ENCODE assay signal across 11 cellular contexts in the genomic region with DNA sequence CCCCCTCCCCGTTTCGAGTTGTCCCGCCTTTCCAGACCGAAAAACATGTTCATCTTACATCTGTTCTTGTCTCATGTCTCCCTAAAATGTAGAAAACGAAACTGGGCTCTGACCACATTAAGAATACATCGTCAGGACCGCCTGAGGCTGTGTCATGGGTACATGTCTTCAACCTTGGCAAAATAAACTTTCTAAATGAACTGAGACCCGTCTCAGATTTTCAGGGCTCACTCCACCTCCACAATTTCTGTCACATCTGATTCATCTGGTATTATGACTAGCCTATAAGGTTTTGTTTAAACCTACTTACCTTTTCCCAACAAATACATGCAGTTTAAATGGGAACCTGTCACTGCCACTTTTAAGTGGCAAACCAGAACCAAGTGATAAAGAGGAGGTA. TPM values are rescaled to one million over a fixed set of nuclear protein-coding genes. Genes with fewer than 3 reads are reported as not detected.
DNase-seq lines count a peak whose midpoint lies in the region; ATAC-seq, FAIRE-seq and TF ChIP-seq lines count a peak whose summit lies in the region.
"Had no signal": no experiment of that assay in that cellular context is flagged by ENCODE, and none has a peak within 500 bp of the region (broad histone marks: within the 10 kb centered on the region; RNA-seq: fewer than 3 reads in every experiment).

No MANE protein-coding gene starts in this region.

- H3K27ac Mint-ChIP-seq in CD4-positive, alpha-beta memory T cell, result peak overlapping the region in 5 of 7 donors; percentile 84 to 95 (median 90)
- peak overlapping the region in 3 of 6 donors; percentile 67 to 85 (median 75) for H3K27ac Mint-ChIP-seq in naive B cell

- H3K4me3 ChIP-seq in CD4-positive, alpha-beta memory T cell (ENCODE audit: low read length in 2 of 2), result peak overlapping the region; percentile 57 to 68
- H3K4me3 ChIP-seq in Karpas-422 (ENCODE audit: low read length) (peak overlapping the region; percentile 78), body of pancreas (peak overlapping the region in 1 of 2 donors; percentile 79)

- H3K4me1 ChIP-seq in CD4-positive, alpha-beta memory T cell (ENCODE audit: insufficient read depth, low read length), result peaks cover 8% of the 10 kb centered on the region
- peaks cover 14% of the 10 kb centered on the region for H3K4me1 ChIP-seq in Karpas-422 (ENCODE audit: low read length)
- H3K4me1 ChIP-seq in body of pancreas, result peaks cover 25% of the 10 kb centered on the region

- peak overlapping the region; percentile 85 for H3K4me2 ChIP-seq in Karpas-422 (ENCODE audit: low read depth, low read length, poor library complexity, severe bottlenecking)

- TF ChIP-seq POLR2A in body of pancreas (IDR thresholded peaks at IDR 0.05), result no peak

- H3K79me2 ChIP-seq in Karpas-422 (ENCODE audit: low read length), result peaks cover 12% of the 10 kb centered on the region

- H4K20me1 ChIP-seq in Karpas-422 (ENCODE audit: insufficient read depth, low read depth, low read length), result no peaks in the 10 kb centered on the region

- H3K9ac ChIP-seq in Karpas-422 (ENCODE audit: low read length), result peak overlapping the region; percentile 80

- no peaks in the 10 kb centered on the region for H3K36me3 ChIP-seq in CD4-positive, alpha-beta memory T cell (ENCODE audit: insufficient read depth, low read length)
- H3K36me3 ChIP-seq in Karpas-422 (ENCODE audit: insufficient read depth, low read length) (peaks cover 4% of the 10 kb centered on the region; the same call in 1 of the 2 replicates), body of pancreas (replicated peaks in 1 of 2; ENCODE audit: insufficient read depth in 1 of 2, low read depth in 2 of 2) (no peaks in the 10 kb centered on the region)

- TF ChIP-seq CTCF in body of pancreas (IDR thresholded peaks at IDR 0.05), result no peak

- no peak for FAIRE-seq in HTR-8/SVneo (lab: Jason Lieb, UNC)

- peaks cover 4 to 10% of the 10 kb centered on the region in 2 donors for H3K27me3 Mint-ChIP-seq in CD4-positive, alpha-beta memory T cell
- H3K27me3 Mint-ChIP-seq in naive B cell, result peaks cover 0 to 21% (median 16%) of the 10 kb centered on the region in 3 donors

- H3K4me3 Mint-ChIP-seq in CD4-positive, alpha-beta memory T cell, result peak overlapping the region; percentile 82 to 95 (median 90)
- H3K4me3 Mint-ChIP-seq in naive B cell, result peak overlapping the region; percentile 78 to 91 (median 88)

- H3K9me3 Mint-ChIP-seq in CD4-positive, alpha-beta memory T cell, result peaks cover 0 to 23% (median 16%) of the 10 kb centered on the region in 8 donors
- H3K9me3 Mint-ChIP-seq in naive B cell, result peaks cover 10 to 47% (median 32%) of the 10 kb centered on the region in 7 donors

- H3K9me3 ChIP-seq in CD4-positive, alpha-beta memory T cell (ENCODE audit: control insufficient read depth in 1 of 2, low read length in 2 of 2), result peaks cover 0 to 3% of the 10 kb centered on the region in 2 donors
- H3K9me3 ChIP-seq in Karpas-422 (ENCODE audit: low read length) (no peaks in the 10 kb centered on the region; the same call in 1 of the 2 replicates), body of pancreas (no peaks in the 10 kb centered on the region)

- peaks cover 17% of the 10 kb centered on the region in 2 donors for H3K36me3 Mint-ChIP-seq in CD4-positive, alpha-beta memory T cell
- H3K36me3 Mint-ChIP-seq in naive B cell, result peaks cover 10 to 12% of the 10 kb centered on the region in 2 donors

- no peaks in the 10 kb centered on the region for H3K9me2 ChIP-seq in Karpas-422 (replicated peaks; ENCODE audit: insufficient read depth, low read length)

- H3K4me1 Mint-ChIP-seq in CD4-positive, alpha-beta memory T cell, result peaks cover 13 to 28% (median 21%) of the 10 kb centered on the region in 4 donors
- H3K4me1 Mint-ChIP-seq in naive B cell, result peaks cover 16% of the 10 kb centered on the region in 3 donors

- peak in 1 of 5 donors; percentile 3 for DNase-seq in CD4-positive, alpha-beta memory T cell
- DNase-seq in Karpas-422 (no peak), body of pancreas (no peak), naive B cell (no peak), NCI-H524 treated with DMSO at 0.1 percent for 48 hours (lab: John Stamatoyannopoulos, UW) (no peak), NCI-H2196 (lab: John Stamatoyannopoulos, UW; ENCODE audit: unreplicated experiment) (no peak), HTR-8/SVneo (ENCODE audit: insufficient read length, low spot score) (no peak)
- DNase-seq: anterior cingulate cortex, foreskin melanocyte, NCI-H446 had no signal

- no peak for ATAC-seq in body of pancreas
- no peak for ATAC-seq in naive B cell (ENCODE audit: low read depth in 2 of 2)
- no peak for ATAC-seq in GM21447 (IDR thresholded peaks at IDR 0.05; ENCODE audit: unreplicated experiment)

- intact Hi-C loops in CD4-positive, alpha-beta memory T cell (cut with micrococcal nuclease), result loop anchor here (5.0 kb wide), 1 partner anchor 162 kb away; a partner anchor contains a TSS
- intact Hi-C loops in body of pancreas (cut with DNase I), result no loop called here

- 63 to 79% methylated on average over 8 of the region's 8 CpGs for WGBS in body of pancreas, 2 donors

- POLR2A ChIA-PET in CD4-positive, alpha-beta memory T cell (lab: Charles Lee; ENCODE audit: partially characterized antibody), result no interaction called here

- no peak overlapping the region for H3K27ac ChIP-seq in CD4-positive, alpha-beta memory T cell (ENCODE audit: low read depth, low read length)
- H3K27ac ChIP-seq in Karpas-422 (ENCODE audit: low read length) (no peak overlapping the region), body of pancreas (peak overlapping the region in 3 of 4 donors; percentile 54 to 77 (median 57))

- no peaks in the 10 kb centered on the region for H3K27me3 ChIP-seq in CD4-positive, alpha-beta memory T cell (ENCODE audit: insufficient read depth, low read length)
- H3K27me3 ChIP-seq in Karpas-422 (ENCODE audit: low read length) (no peaks in the 10 kb centered on the region; the same call in 1 of the 2 replicates), body of pancreas (no peaks in the 10 kb centered on the region)

- H2AFZ ChIP-seq in Karpas-422 (ENCODE audit: low read length), result peak overlapping the region; percentile 73; the same call in 1 of the 2 replicates

- CTCF ChIA-PET in CD4-positive, alpha-beta memory T cell (lab: Charles Lee; ENCODE audit: partially characterized antibody), result no interaction called here

RNA-seq across cellular contexts. Expression of a gene that starts 0.6 kb away (rescaled TPM):
- 1 to 10 TPM; 8.1 to 9.8 TPM for total RNA-seq in CD4-positive, alpha-beta memory T cell
- polyA plus RNA-seq in CD4-positive, alpha-beta memory T cell, result 1 to 10 TPM; 2.3 to 5.0 TPM
- total RNA-seq in Karpas-422 (2014; rRNA removed; shearing (Covaris generic); ENCODE audit: low replicate concordance), result 4.4 TPM in 2 replicates
- 1 to 10 TPM; 2.6 to 3.4 TPM for total RNA-seq in body of pancreas
- 1 to 10 TPM in 2 of 6 donors, under 1 TPM in 3, not detected in 1; 0.68 to 1.8 (median 1.00) TPM for polyA plus RNA-seq in naive B cell (ENCODE audit: low read depth in 6 of 6)

RNA-seq across cellular contexts. Expression of a gene that starts 24.4 kb away (rescaled TPM):
- total RNA-seq in CD4-positive, alpha-beta memory T cell, result not detected
- not detected for polyA plus RNA-seq in CD4-positive, alpha-beta memory T cell
- total RNA-seq in Karpas-422 (2014; rRNA removed; shearing (Covaris generic); ENCODE audit: low replicate concordance), result not detected in 2 replicates
- 10 to 100 TPM; 12.2 to 24.1 TPM for total RNA-seq in body of pancreas
- not detected for polyA plus RNA-seq in naive B cell (ENCODE audit: low read depth in 6 of 6)

Comparison
In these comparisons a context has a peak if more than half of its experiments do, and no peak if none do; other contexts are left out.
1. H3K27ac ChIP-seq: peak in body of pancreas (3 of 4); none in CD4-positive, alpha-beta memory T cell (single experiment) and Karpas-422 (single experiment).
2. RNA of a gene that starts 24.4 kb away (total RNA-seq): 12.2 to 24.1 TPM in body of pancreas; not detected in CD4-positive, alpha-beta memory T cell and not detected in Karpas-422; every median in the first group is over 10 times any median in the second.